In genomic region chr3:146065573-146066006, GRCh38 we compare ENCODE assay signal across 8 cellular contexts.
DNase-seq lines count a peak whose midpoint lies in the region; FAIRE-seq lines count a peak whose summit lies in the region.

No MANE protein-coding gene starts in this region.

- H3K4me3 ChIP-seq in Karpas-422 (ENCODE audit: low read length) (no peak overlapping the region), SK-N-MC (no peak overlapping the region)

- H3K27me3 ChIP-seq in Karpas-422 (ENCODE audit: low read length), result no peaks in the 10 kb centered on the region

- DNase-seq in SIG-M5 treated with dmso at 0.1 percent for 504 hours (lab: John Stamatoyannopoulos, UW; ENCODE audit: unreplicated experiment) (peak; percentile 27), SIG-M5 (lab: John Stamatoyannopoulos, UW) (no peak), Karpas-422 (peak; percentile 80), SK-N-MC (ENCODE audit: low read depth, low spot score) (peak; percentile 86), frontal cortex (ENCODE audit: low spot score in 2 of 2) (no peak), superior temporal gyrus (ENCODE audit: extremely low spot score) (peak; percentile 89), NCI-H226 (no peak)
- no peak for DNase-seq in activated CD4-positive, CD25-positive, alpha-beta regulatory T cell (lab: John Stamatoyannopoulos, UW)

- no peaks in the 10 kb centered on the region for H3K4me1 ChIP-seq in Karpas-422 (ENCODE audit: low read length)

- H3K36me3 ChIP-seq in Karpas-422 (ENCODE audit: insufficient read depth, low read length), result no peaks in the 10 kb centered on the region
- H3K36me3 ChIP-seq in SK-N-MC (ENCODE audit: insufficient read depth, low read length), result peaks cover 7% of the 10 kb centered on the region

- H3K9ac ChIP-seq in Karpas-422 (ENCODE audit: low read length) (no peak overlapping the region), SK-N-MC (ENCODE audit: insufficient read length) (no peak overlapping the region)

- H3K79me2 ChIP-seq in Karpas-422 (ENCODE audit: low read length), result no peaks in the 10 kb centered on the region

- no peaks in the 10 kb centered on the region for H3K9me3 ChIP-seq in Karpas-422 (ENCODE audit: low read length)
- no peaks in the 10 kb centered on the region for H3K9me3 ChIP-seq in SK-N-MC (ENCODE audit: low read depth, low read length)

- no peaks in the 10 kb centered on the region for H3K9me2 ChIP-seq in Karpas-422 (replicated peaks; ENCODE audit: insufficient read depth, low read length)

- FAIRE-seq in frontal cortex (lab: Jason Lieb, UNC), result peak; percentile 99

- H3K4me2 ChIP-seq in Karpas-422 (ENCODE audit: low read depth, low read length, poor library complexity, severe bottlenecking), result no peak overlapping the region

- H3K27ac ChIP-seq in Karpas-422 (ENCODE audit: low read length), result no peak overlapping the region
- no peak overlapping the region for H3K27ac ChIP-seq in SK-N-MC

- H4K20me1 ChIP-seq in Karpas-422 (ENCODE audit: insufficient read depth, low read depth, low read length), result no peaks in the 10 kb centered on the region

- no peak overlapping the region for H2AFZ ChIP-seq in Karpas-422 (ENCODE audit: low read length)

Comparison
In these comparisons a context has a peak if more than half of its experiments do, and no peak if none do; other contexts are left out.
1. DNase-seq: peak in SIG-M5 treated with dmso at 0.1 percent for 504 hours (single experiment), Karpas-422 (single experiment), SK-N-MC (single experiment) and superior temporal gyrus (single experiment); none in SIG-M5 (single experiment), frontal cortex (0 of 2), activated CD4-positive, CD25-positive, alpha-beta regulatory T cell (0 of 4) and NCI-H226 (single experiment).